In genomic region chr12:88753707-88754106, GRCh38 we compare ENCODE assay signal across 15 cellular contexts.
DNase-seq lines count a peak whose midpoint lies in the region; ATAC-seq and TF ChIP-seq lines count a peak whose summit lies in the region.
"Had no signal": no experiment of that assay in that cellular context is flagged by ENCODE, and none has a peak within 500 bp of the region (broad histone marks: within the 10 kb centered on the region; RNA-seq: fewer than 3 reads in every experiment).

No MANE protein-coding gene starts in this region.

- H3K27ac Mint-ChIP-seq in HFFc6: no peak overlapping the region
- H3K27ac Mint-ChIP-seq: CD4-positive, CD25-positive, alpha-beta regulatory T cell had no signal

- H3K36me3 Mint-ChIP-seq in HFFc6 (ENCODE audit: low read depth): no peaks in the 10 kb centered on the region
- H3K36me3 Mint-ChIP-seq in activated T-cell treated with anti-CD3 and anti-CD28 coated beads, Interleukin-2, amount 50 U/mL, for 4 hours (ENCODE audit: insufficient read depth): no peaks in the 10 kb centered on the region
- H3K36me3 Mint-ChIP-seq: CD4-positive, CD25-positive, alpha-beta regulatory T cell had no signal

- DNase-seq in ACHN (peak; percentile 74), colonic mucosa (no peak), hepatocyte (ENCODE audit: low spot score) (no peak), HFFc6 (no peak), ureter (ENCODE audit: low spot score) (no peak)
- no peak for DNase-seq in activated T-cell treated with anti-CD3 and anti-CD28 coated beads, Interleukin-2, amount 50 U/mL, for 4 hours
- DNase-seq: 8988T; CD4-positive, CD25-positive, alpha-beta regulatory T cell; DMS79; GOT3 had no signal

- WGBS in hepatocyte (ENCODE audit: low lambda C conversion rate, missing lambda C conversion rate): 89% methylated on average over 8 of the region's 8 CpGs

- intact Hi-C loops in colonic mucosa (cut with DNase I): loop anchor here (10.0 kb wide), 1 partner anchor 159 kb away; no protein-coding TSS in a partner anchor

- H3K9me3 Mint-ChIP-seq in HFFc6: no peaks in the 10 kb centered on the region
- no peaks in the 10 kb centered on the region for H3K9me3 Mint-ChIP-seq in activated T-cell treated with anti-CD3 and anti-CD28 coated beads, Interleukin-2, amount 50 U/mL, for 4 hours

- in situ Hi-C loops in ACHN (cut with HindIII; ENCODE audit: low pct_ligation_motif_present, low pct_unique_long_range_greater_than_20kb, low sequenced_read_pairs): no loop called here

- no peaks in the 10 kb centered on the region for H4K20me1 ChIP-seq in hepatocyte (ENCODE audit: insufficient read depth, poor library complexity, severe bottlenecking)
- H4K20me1 ChIP-seq: BLaER1 treated with 17β-estradiol and CSF1 and Interleukin-3, amounts not matched to agents 10 nM and 100 nM had no signal

- no peaks in the 10 kb centered on the region for H3K9me3 ChIP-seq in colonic mucosa
- H3K9me3 ChIP-seq in hepatocyte (ENCODE audit: low read depth): no peaks in the 10 kb centered on the region
- H3K9me3 ChIP-seq: BLaER1 treated with 17β-estradiol and CSF1 and Interleukin-3, amounts not matched to agents 10 nM and 100 nM; HAP-1 had no signal

- H3K9ac ChIP-seq in colonic mucosa (ENCODE audit: low read depth in 2 of 2, low read length in 2 of 2) (no peak overlapping the region), rectal smooth muscle tissue (ENCODE audit: low read length) (no peak overlapping the region)
- H3K9ac ChIP-seq: BLaER1 treated with 17β-estradiol and CSF1 and Interleukin-3, amounts not matched to agents 10 nM and 100 nM had no signal

- no peak overlapping the region for H3K4me2 ChIP-seq in hepatocyte
- H3K4me2 ChIP-seq: BLaER1 treated with 17β-estradiol and CSF1 and Interleukin-3, amounts not matched to agents 10 nM and 100 nM had no signal

- H3K27ac ChIP-seq in colonic mucosa: peak overlapping the region; percentile 59
- peak overlapping the region; percentile 33 for H3K27ac ChIP-seq in hepatocyte
- peak overlapping the region; percentile 19 for H3K27ac ChIP-seq in rectal smooth muscle tissue (ENCODE audit: low read depth, low read length)
- H3K27ac ChIP-seq: BLaER1 treated with 17β-estradiol and CSF1 and Interleukin-3, amounts not matched to agents 10 nM and 100 nM had no signal

- no peaks in the 10 kb centered on the region for H3K9me2 ChIP-seq in hepatocyte (replicated peaks; ENCODE audit: insufficient read depth)

- TF ChIP-seq CTCF in colonic mucosa (IDR thresholded peaks at IDR 0.05): no peak
- TF ChIP-seq CTCF in hepatocyte (IDR thresholded peaks at IDR 0.05; ENCODE audit: poor library complexity): no peak
- TF ChIP-seq CTCF in HFFc6 (IDR thresholded peaks at IDR 0.05): no peak

- H3K27me3 ChIP-seq in colonic mucosa (no peaks in the 10 kb centered on the region), hepatocyte (no peaks in the 10 kb centered on the region), rectal smooth muscle tissue (ENCODE audit: control insufficient read depth, insufficient read depth, low read length) (no peaks in the 10 kb centered on the region)
- H3K27me3 ChIP-seq: BLaER1 treated with 17β-estradiol and CSF1 and Interleukin-3, amounts not matched to agents 10 nM and 100 nM had no signal

- H3K4me3 Mint-ChIP-seq in HFFc6: no peak overlapping the region
- H3K4me3 Mint-ChIP-seq in activated T-cell treated with anti-CD3 and anti-CD28 coated beads, Interleukin-2, amount 50 U/mL, for 4 hours: no peak overlapping the region
- H3K4me3 Mint-ChIP-seq: CD4-positive, CD25-positive, alpha-beta regulatory T cell had no signal

- H3K79me2 ChIP-seq in hepatocyte: no peaks in the 10 kb centered on the region

- no peaks in the 10 kb centered on the region for H3K36me3 ChIP-seq in colonic mucosa
- no peaks in the 10 kb centered on the region for H3K36me3 ChIP-seq in hepatocyte (replicated peaks; ENCODE audit: insufficient read depth, low read depth)
- H3K36me3 ChIP-seq in rectal smooth muscle tissue (ENCODE audit: control insufficient read depth, insufficient read depth, low read length): no peaks in the 10 kb centered on the region
- H3K36me3 ChIP-seq: BLaER1 treated with 17β-estradiol and CSF1 and Interleukin-3, amounts not matched to agents 10 nM and 100 nM; HAP-1 had no signal

- H3K27me3 Mint-ChIP-seq in HFFc6 (ENCODE audit: insufficient read depth): no peaks in the 10 kb centered on the region; the same call in 1 of the 2 replicates
- no peaks in the 10 kb centered on the region for H3K27me3 Mint-ChIP-seq in activated T-cell treated with anti-CD3 and anti-CD28 coated beads, Interleukin-2, amount 50 U/mL, for 4 hours (ENCODE audit: low read depth)
- H3K27me3 Mint-ChIP-seq: CD4-positive, CD25-positive, alpha-beta regulatory T cell had no signal

- no peaks in the 10 kb centered on the region for H3K4me1 ChIP-seq in colonic mucosa
- H3K4me1 ChIP-seq in hepatocyte (ENCODE audit: insufficient read depth): peaks cover 16% of the 10 kb centered on the region
- H3K4me1 ChIP-seq in rectal smooth muscle tissue (ENCODE audit: control insufficient read depth, insufficient read depth, low read length): peaks cover 13% of the 10 kb centered on the region
- H3K4me1 ChIP-seq: BLaER1 treated with 17β-estradiol and CSF1 and Interleukin-3, amounts not matched to agents 10 nM and 100 nM had no signal

- H3K4me1 Mint-ChIP-seq in HFFc6 (ENCODE audit: low read depth): peaks cover 8% of the 10 kb centered on the region
- H3K4me1 Mint-ChIP-seq in activated T-cell treated with anti-CD3 and anti-CD28 coated beads, Interleukin-2, amount 50 U/mL, for 4 hours (ENCODE audit: low read depth): no peaks in the 10 kb centered on the region
- H3K4me1 Mint-ChIP-seq: CD4-positive, CD25-positive, alpha-beta regulatory T cell had no signal

- no peak for ATAC-seq in GM19328 (IDR thresholded peaks at IDR 0.05; ENCODE audit: unreplicated experiment)
- ATAC-seq in activated T-cell treated with anti-CD3 and anti-CD28 coated beads, Interleukin-2, amount 50 U/mL, for 4 hours: no peak
- ATAC-seq: GM12878 had no signal

- H2AFZ ChIP-seq in hepatocyte: no peak overlapping the region

- H3K4me3 ChIP-seq in colonic mucosa (no peak overlapping the region), hepatocyte (no peak overlapping the region), rectal smooth muscle tissue (ENCODE audit: low read length) (no peak overlapping the region)
- H3K4me3 ChIP-seq: BLaER1 treated with 17β-estradiol and CSF1 and Interleukin-3, amounts not matched to agents 10 nM and 100 nM; GM12878; HAP-1 had no signal
